8 cellular contexts compared by ENCODE assay signal in the genomic region with DNA sequence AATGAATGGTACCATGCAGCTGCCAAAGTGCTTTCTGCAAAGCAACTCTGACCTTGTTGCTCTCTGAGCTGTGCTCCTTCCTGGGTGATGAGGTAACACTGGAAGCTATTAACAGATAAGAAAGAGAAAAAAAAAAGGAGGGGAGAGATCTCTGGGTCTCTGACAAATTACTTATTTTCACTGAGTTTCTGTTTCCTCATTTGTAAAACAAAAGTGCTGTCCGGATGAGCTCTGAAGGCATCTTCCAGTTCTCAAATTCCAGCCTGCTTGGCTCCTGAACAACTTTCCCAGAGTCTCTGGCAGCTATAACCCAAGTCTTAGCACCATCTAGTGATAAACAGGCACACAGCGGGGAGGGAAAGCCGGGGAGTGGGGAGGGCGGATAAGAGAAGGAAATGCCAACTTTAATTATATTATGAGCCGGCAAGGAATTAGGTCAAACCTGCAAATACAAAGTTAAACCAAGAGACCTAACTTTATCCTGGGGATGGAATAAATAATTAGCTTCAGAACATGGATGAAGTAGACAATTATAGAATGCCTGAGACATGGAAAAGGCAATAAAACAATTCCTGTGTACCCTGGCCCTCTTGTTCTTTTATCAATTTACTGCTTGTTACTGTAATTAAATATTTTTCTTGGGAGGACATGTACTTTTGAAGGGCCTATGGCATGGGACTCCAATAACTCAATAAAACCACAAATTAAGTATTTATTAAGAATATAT.
DNase-seq lines count a peak whose midpoint lies in the region; ATAC-seq, FAIRE-seq and TF ChIP-seq lines count a peak whose summit lies in the region.

No MANE protein-coding gene starts in this region.

- H3K4me1 Mint-ChIP-seq in activated naive CD4-positive, alpha-beta T cell treated with anti-CD3 and anti-CD28 coated beads for 36 hours (ENCODE audit: low read depth), result no peaks in the 10 kb centered on the region

- peak; percentile 68 to 88 (median 79) for ATAC-seq in right lobe of liver
- no peak for ATAC-seq in activated naive CD4-positive, alpha-beta T cell treated with anti-CD3 and anti-CD28 coated beads, Interleukin-2, amount 50 U/mL, for 72 hours

- H3K27ac Mint-ChIP-seq in activated naive CD4-positive, alpha-beta T cell treated with anti-CD3 and anti-CD28 coated beads for 36 hours, result no peak overlapping the region
- no peak overlapping the region for H3K27ac Mint-ChIP-seq in activated naive CD4-positive, alpha-beta T cell treated with anti-CD3 and anti-CD28 coated beads, Interleukin-2, amount 50 U/mL, for 72 hours

- H3K27ac ChIP-seq in right lobe of liver, result peak overlapping the region; percentile 11 to 70 (median 35)

- TF ChIP-seq CTCF in right lobe of liver (IDR thresholded peaks at IDR 0.05), result peak; percentile 26 to 62 (median 50)

- 1% methylated on average over 5 of the region's 5 CpGs for WGBS in right lobe of liver (ENCODE audit: insufficient coverage, low coverage, low lambda C conversion rate, missing lambda C conversion rate)

- intact Hi-C loops in activated naive CD4-positive, alpha-beta T cell treated with anti-CD3 and anti-CD28 coated beads for 36 hours (cut with micrococcal nuclease), result loop anchor here (1.0 kb wide), 1 partner anchor 106 kb away; no protein-coding TSS in a partner anchor
- intact Hi-C loops in right lobe of liver (cut with DNase I), result loop anchor here in 1 of 2 donors (10.0 kb wide), 1 partner anchor 69 kb away; no protein-coding TSS in a partner anchor

- no peak overlapping the region for H3K9ac ChIP-seq in NT2/D1 (ENCODE audit: insufficient read length, low read depth)

- peaks cover 14% of the 10 kb centered on the region for H3K27me3 Mint-ChIP-seq in activated naive CD4-positive, alpha-beta T cell treated with anti-CD3 and anti-CD28 coated beads for 36 hours (ENCODE audit: low read depth)

- no peaks in the 10 kb centered on the region for H3K36me3 Mint-ChIP-seq in activated naive CD4-positive, alpha-beta T cell treated with anti-CD3 and anti-CD28 coated beads for 36 hours (ENCODE audit: low read depth)
- H3K36me3 Mint-ChIP-seq in activated naive CD4-positive, alpha-beta T cell treated with anti-CD3 and anti-CD28 coated beads, Interleukin-2, amount 50 U/mL, for 72 hours, result no peaks in the 10 kb centered on the region

- H3K36me3 ChIP-seq in NT2/D1 (ENCODE audit: insufficient read depth, insufficient read length, low read length) (no peaks in the 10 kb centered on the region), right lobe of liver (no peaks in the 10 kb centered on the region)

- H3K4me1 ChIP-seq in NT2/D1 (ENCODE audit: insufficient read depth, insufficient read length) (peaks cover 6% of the 10 kb centered on the region), right lobe of liver (peaks cover 0 to 37% (median 17%) of the 10 kb centered on the region in 4 donors)

- DNase-seq in activated naive CD4-positive, alpha-beta T cell treated with anti-CD3 and anti-CD28 coated beads for 36 hours, result peak; percentile 22
- no peak for DNase-seq in activated naive CD4-positive, alpha-beta T cell (lab: John Stamatoyannopoulos, UW)
- DNase-seq in NT2/D1 (ENCODE audit: low read depth, low spot score) (peak; percentile 92), dedifferentiated amniotic fluid mesenchymal stem cell (ENCODE audit: extremely low spot score) (peak; percentile 73), right lobe of liver (peak; percentile 64 to 71 (median 69)), urothelium cell line (ENCODE audit: low spot score) (peak; percentile 70), GM19240 (ENCODE audit: insufficient read length, low spot score) (no peak)
- DNase-seq in activated naive CD4-positive, alpha-beta T cell treated with anti-CD3 and anti-CD28 coated beads, Interleukin-2, amount 50 U/mL, for 72 hours (ENCODE audit: low spot score in 2 of 2), result no peak

- TF ChIP-seq POLR2A in right lobe of liver (IDR thresholded peaks at IDR 0.05), result no peak

- H3K4me3 ChIP-seq in NT2/D1 (ENCODE audit: insufficient read length, low read depth), result no peak overlapping the region
- H3K4me3 ChIP-seq in right lobe of liver, result no peak overlapping the region

- no peaks in the 10 kb centered on the region for H3K9me3 Mint-ChIP-seq in activated naive CD4-positive, alpha-beta T cell treated with anti-CD3 and anti-CD28 coated beads for 36 hours
- no peaks in the 10 kb centered on the region for H3K9me3 Mint-ChIP-seq in activated naive CD4-positive, alpha-beta T cell treated with anti-CD3 and anti-CD28 coated beads, Interleukin-2, amount 50 U/mL, for 72 hours

- no peak overlapping the region for H3K4me3 Mint-ChIP-seq in activated naive CD4-positive, alpha-beta T cell treated with anti-CD3 and anti-CD28 coated beads for 36 hours

- H3K27me3 ChIP-seq in NT2/D1 (ENCODE audit: insufficient read depth, insufficient read length), result no peaks in the 10 kb centered on the region
- H3K27me3 ChIP-seq in right lobe of liver, result no peaks in the 10 kb centered on the region

- CTCF ChIA-PET in activated naive CD4-positive, alpha-beta T cell treated with anti-CD3 and anti-CD28 coated beads for 36 hours (lab: Charles Lee), result interaction anchor here (0.8 to 1.6 kb wide), 4 partner anchors 25 to 287 kb away, joined by 3 to 4 read pairs (median 4); no protein-coding TSS in a partner anchor

- no peak for FAIRE-seq in urothelium cell line (lab: Jason Lieb, UNC)

- H3K9me3 ChIP-seq in NT2/D1 (ENCODE audit: insufficient read depth, low read length), result no peaks in the 10 kb centered on the region
- H3K9me3 ChIP-seq in right lobe of liver, result no peaks in the 10 kb centered on the region

Comparison
In these comparisons a context has a peak if more than half of its experiments do, and no peak if none do; other contexts are left out.
1. DNase-seq: peak in activated naive CD4-positive, alpha-beta T cell treated with anti-CD3 and anti-CD28 coated beads for 36 hours (single experiment), NT2/D1 (single experiment), dedifferentiated amniotic fluid mesenchymal stem cell (single experiment), right lobe of liver (3 of 3) and urothelium cell line (single experiment); none in activated naive CD4-positive, alpha-beta T cell (0 of 4), GM19240 (single experiment) and activated naive CD4-positive, alpha-beta T cell treated with anti-CD3 and anti-CD28 coated beads, Interleukin-2, amount 50 U/mL, for 72 hours (0 of 2).
2. ATAC-seq: peak in right lobe of liver (4 of 4); none in activated naive CD4-positive, alpha-beta T cell treated with anti-CD3 and anti-CD28 coated beads, Interleukin-2, amount 50 U/mL, for 72 hours (0 of 2).